Comparison of ENCODE assay signal across 1 cellular context in genomic region chr3:48588230-48588629, GRCh38.
TF ChIP-seq lines count a peak whose summit lies in the region.

No MANE protein-coding gene starts in this region.

TF ChIP-seq in GM23338, 12 proteins besides CTCF, POLR2A, EP300 and RAD21 (continued from another document):
- TF ChIP-seq ZNF462 (CRISPR knock-in tag; IDR thresholded peaks at IDR 0.05) = no peak
- TF ChIP-seq EZH2phosphoT487 (IDR thresholded peaks at IDR 0.05; ENCODE audit: unreplicated experiment) = no peak
- no peak for TF ChIP-seq POLR2AphosphoS5 (IDR thresholded peaks at IDR 0.05; ENCODE audit: low read depth)
- TF ChIP-seq ZNF331 (CRISPR knock-in tag; IDR thresholded peaks at IDR 0.05; ENCODE audit: low read depth) = no peak
- TF ChIP-seq ZNF114 (CRISPR knock-in tag; IDR thresholded peaks at IDR 0.05) = no peak
- no peak for TF ChIP-seq CREB1 (CRISPR knock-in tag; IDR thresholded peaks at IDR 0.05; ENCODE audit: low read depth)
- no peak for TF ChIP-seq NANOG (IDR thresholded peaks at IDR 0.05; ENCODE audit: borderline replicate concordance)
- no peak for TF ChIP-seq STAT1 (IDR thresholded peaks at IDR 0.05; ENCODE audit: unreplicated experiment)
- no peak for TF ChIP-seq REST (IDR thresholded peaks at IDR 0.05; ENCODE audit: unreplicated experiment)
